Comparison of ENCODE assay signal across 11 cellular contexts in the genomic region with DNA sequence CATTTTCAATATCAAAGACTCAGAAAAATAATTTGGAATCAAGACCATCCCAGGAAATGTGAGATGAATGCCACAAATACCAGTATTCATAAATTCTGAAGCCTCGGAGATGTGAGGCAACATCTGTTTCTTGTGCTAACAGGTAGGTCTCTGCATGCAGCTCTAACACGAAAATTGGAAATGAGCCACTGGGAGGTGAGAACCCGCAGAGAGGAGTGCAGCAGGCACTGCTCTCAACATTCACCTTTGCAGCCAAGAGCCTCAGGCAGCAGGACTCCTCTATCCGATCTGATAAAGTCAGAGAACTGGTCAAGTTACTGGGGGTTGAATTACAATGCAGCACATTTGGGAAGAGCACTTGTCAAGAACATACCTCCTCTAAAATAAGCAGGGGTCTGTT.
DNase-seq lines count a peak whose midpoint lies in the region; ATAC-seq and TF ChIP-seq lines count a peak whose summit lies in the region.
"Had no signal": no experiment of that assay in that cellular context is flagged by ENCODE, and none has a peak within 500 bp of the region (broad histone marks: within the 10 kb centered on the region; RNA-seq: fewer than 3 reads in every experiment).

No MANE protein-coding gene starts in this region.

- peaks cover 15% of the 10 kb centered on the region for H3K36me3 Mint-ChIP-seq in Calu3 (ENCODE audit: insufficient read depth, unreplicated experiment)

- H3K9me3 Mint-ChIP-seq in Calu3 (ENCODE audit: low read depth, unreplicated experiment): no peaks in the 10 kb centered on the region
- H3K9me3 Mint-ChIP-seq: stimulated activated naive CD8-positive, alpha-beta T cell treated with anti-CD3 and anti-CD28 coated beads, Interleukin-15, Interleukin-2, amounts not matched to agents 100 ng/mL and 50 ng/mL, for 24 hours had no signal

- no peaks in the 10 kb centered on the region for H3K27me3 Mint-ChIP-seq in Calu3 (ENCODE audit: unreplicated experiment)
- H3K27me3 Mint-ChIP-seq: stimulated activated naive CD8-positive, alpha-beta T cell treated with anti-CD3 and anti-CD28 coated beads, Interleukin-15, Interleukin-2, amounts not matched to agents 100 ng/mL and 50 ng/mL, for 24 hours had no signal

- H3K4me3 ChIP-seq in iPS-20b (ENCODE audit: low read length): no peak overlapping the region

- no peaks in the 10 kb centered on the region for H3K9me3 ChIP-seq in iPS-20b (ENCODE audit: insufficient read depth, low read depth, low read length)

- ATAC-seq in HG03139 (IDR thresholded peaks at IDR 0.05; ENCODE audit: unreplicated experiment): no peak

- intact Hi-C loops in Calu3 (cut with micrococcal nuclease; ENCODE audit: unreplicated experiment): loop anchor here (5.0 kb wide), 2 partner anchors 256 to 301 kb away; no protein-coding TSS in a partner anchor

- no peaks in the 10 kb centered on the region for H3K36me3 ChIP-seq in iPS-20b (ENCODE audit: insufficient read depth, low read depth, low read length)

- H3K9ac ChIP-seq in iPS-20b (ENCODE audit: low read depth, low read length): peak overlapping the region; percentile 11; the same call in 1 of the 2 replicates

- TF ChIP-seq CTCF in Calu3 (IDR thresholded peaks at IDR 0.05; ENCODE audit: unreplicated experiment): no peak

- DNase-seq in Calu3 (no peak), NCI-H1105 (lab: John Stamatoyannopoulos, UW) (peak; percentile 46), SHP77 (lab: John Stamatoyannopoulos, UW) (peak; percentile 21 to 32), hypothalamus (lab: John Stamatoyannopoulos, UW) (no peak), A172 (ENCODE audit: low spot score) (no peak), activated gamma-delta T cell (lab: John Stamatoyannopoulos, UW) (no peak)
- DNase-seq: activated effector memory CD4-positive, alpha-beta T cell treated with Interleukin-2 at 50 U/mL for 16 hours; AML-193 had no signal

- peaks cover 54% of the 10 kb centered on the region for H3K4me1 Mint-ChIP-seq in Calu3 (ENCODE audit: low read depth, unreplicated experiment)

- CTCF ChIA-PET in Calu3 (lab: Charles Lee): interaction anchor here (0.6 to 1.8 kb wide), 4 partner anchors 8 to 110 kb away, joined by 3 to 5 read pairs (median 3); no protein-coding TSS in a partner anchor

- peaks cover 10% of the 10 kb centered on the region; the same call in 1 of the 2 replicates for H3K27me3 ChIP-seq in iPS-20b (ENCODE audit: insufficient read depth, low read length)

- peak overlapping the region; percentile 94 for H3K27ac Mint-ChIP-seq in Calu3 (ENCODE audit: unreplicated experiment)
- H3K27ac Mint-ChIP-seq: stimulated activated naive CD8-positive, alpha-beta T cell treated with anti-CD3 and anti-CD28 coated beads, Interleukin-15, Interleukin-2, amounts not matched to agents 100 ng/mL and 50 ng/mL, for 24 hours had no signal

- peaks cover 31% of the 10 kb centered on the region for H3K4me1 ChIP-seq in iPS-20b (ENCODE audit: insufficient read depth, low read length)

- BruUV-seq in Calu3 (replicated peaks; lab: Mats Ljungman, UMichigan): no TSS peak

- H3K27ac ChIP-seq in iPS-20b (ENCODE audit: low read length): no peak overlapping the region

- H3K4me3 Mint-ChIP-seq in Calu3 (ENCODE audit: low read depth, unreplicated experiment): no peak overlapping the region
- H3K4me3 Mint-ChIP-seq: stimulated activated naive CD8-positive, alpha-beta T cell treated with anti-CD3 and anti-CD28 coated beads, Interleukin-15, Interleukin-2, amounts not matched to agents 100 ng/mL and 50 ng/mL, for 24 hours had no signal

Comparison
In these comparisons a context has a peak if more than half of its experiments do, and no peak if none do; other contexts are left out.
1. DNase-seq: peak in NCI-H1105 (single experiment) and SHP77 (2 of 2); none in Calu3 (single experiment), hypothalamus (0 of 51), A172 (single experiment) and activated gamma-delta T cell (single experiment).